ENCODE assay signal across 20 cellular contexts in the genomic region with DNA sequence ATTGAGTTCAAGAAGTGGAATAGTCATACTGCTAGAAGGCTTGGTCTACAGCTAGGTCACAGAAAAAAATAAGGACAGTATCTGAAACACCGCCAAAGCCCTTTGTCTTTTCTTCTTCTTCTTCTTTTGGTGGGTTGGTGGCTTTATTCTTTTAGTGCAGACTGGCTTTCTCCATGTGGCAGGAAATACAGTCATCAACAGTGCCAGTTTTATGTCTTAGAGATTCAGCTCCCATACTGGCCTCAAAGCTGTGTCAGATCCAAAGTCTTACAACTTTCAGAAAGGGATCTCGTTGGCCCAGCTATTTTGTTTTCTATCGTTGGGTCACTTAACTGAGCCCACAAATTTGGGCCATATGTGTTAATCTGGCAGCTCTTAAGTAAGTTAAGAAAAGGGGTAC.
"Had no signal": no experiment of that assay in that cellular context is flagged by ENCODE, and none has a peak within 500 bp of the region (broad histone marks: within the 10 kb centered on the region; RNA-seq: fewer than 3 reads in every experiment).

No MANE protein-coding gene starts in this region.

- H3K36me3 Mint-ChIP-seq: activated CD4-positive, alpha-beta memory T cell treated with anti-CD3 and anti-CD28 coated beads for 36 hours; natural killer cell treated with Interleukin-12 subunit alpha and Interleukin-12 subunit beta and Interleukin-15 and Interleukin-18, amount 100 ng/mL, for 72 hours had no signal

- H3K27ac Mint-ChIP-seq: activated B cell treated with CpG ODN at 0.5 μM for 24 hours; activated CD4-positive, alpha-beta memory T cell treated with anti-CD3 and anti-CD28 coated beads for 36 hours; activated naive CD4-positive, alpha-beta T cell treated with anti-CD3 and anti-CD28 coated beads for 36 hours; immature natural killer cell; T-helper 1 cell treated with Interleukin-12 subunit alpha and Interleukin-12 subunit beta and Interleukin-4 antibody, amounts not matched to agents 30 μg/mL and 1 μg/mL, for 36 hours had no signal

- H3K27ac ChIP-seq: coronary artery, hepatocyte, left ventricle myocardium inferior, parathyroid adenoma, thoracic aorta had no signal

- DNase-seq: activated B cell treated with CpG ODN at 0.5 μM for 24 hours; activated CD4-positive, alpha-beta memory T cell treated with anti-CD3 and anti-CD28 coated beads for 36 hours; activated CD4-positive, alpha-beta T cell treated with anti-CD3 and anti-CD28 coated beads for 4 hours; activated naive CD4-positive, alpha-beta T cell treated with anti-CD3 and anti-CD28 coated beads for 36 hours; activated T-cell treated with anti-CD3 and anti-CD28 coated beads, Interleukin-2, amount 50 U/mL, for 48 hours; amygdala; foreskin melanocyte; immature natural killer cell; kidney glomerular epithelial cell; left ventricle myocardium inferior; right cardiac atrium; stimulated activated CD4-positive, alpha-beta T cell treated with anti-CD3 and anti-CD28 coated beads, Interleukin-4, amount 100 ng/mL, for 24 hours; stimulated activated naive CD4-positive, alpha-beta T cell treated with Interleukin-2 at 50 U/mL for 16 hours; T1000 had no signal

- ATAC-seq: natural killer cell treated with Interleukin-12 subunit alpha and Interleukin-12 subunit beta and Interleukin-15 and Interleukin-18, amount 100 ng/mL, for 72 hours; right cardiac atrium had no signal

- H3K4me3 ChIP-seq: coronary artery, hepatocyte, left ventricle myocardium inferior, thoracic aorta had no signal

- H2AFZ ChIP-seq: hepatocyte, parathyroid adenoma had no signal

- H3K4me1 Mint-ChIP-seq: activated B cell treated with CpG ODN at 0.5 μM for 24 hours, immature natural killer cell had no signal

- H3K9me3 Mint-ChIP-seq: activated B cell treated with CpG ODN at 0.5 μM for 24 hours; activated CD4-positive, alpha-beta memory T cell treated with anti-CD3 and anti-CD28 coated beads for 36 hours; activated naive CD4-positive, alpha-beta T cell treated with anti-CD3 and anti-CD28 coated beads for 36 hours; immature natural killer cell; natural killer cell treated with Interleukin-12 subunit alpha and Interleukin-12 subunit beta and Interleukin-15 and Interleukin-18, amount 100 ng/mL, for 72 hours; T-helper 1 cell treated with Interleukin-12 subunit alpha and Interleukin-12 subunit beta and Interleukin-4 antibody, amounts not matched to agents 30 μg/mL and 1 μg/mL, for 36 hours had no signal

- H3K9ac ChIP-seq: parathyroid adenoma had no signal

- H3K4me2 ChIP-seq: hepatocyte had no signal

- H3K27me3 Mint-ChIP-seq: activated B cell treated with CpG ODN at 0.5 μM for 24 hours had no signal

- H3K36me3 ChIP-seq: thoracic aorta had no signal

- H3K4me3 Mint-ChIP-seq: activated B cell treated with CpG ODN at 0.5 μM for 24 hours; activated CD4-positive, alpha-beta memory T cell treated with anti-CD3 and anti-CD28 coated beads for 36 hours; activated naive CD4-positive, alpha-beta T cell treated with anti-CD3 and anti-CD28 coated beads for 36 hours; immature natural killer cell; natural killer cell treated with Interleukin-12 subunit alpha and Interleukin-12 subunit beta and Interleukin-15 and Interleukin-18, amount 100 ng/mL, for 72 hours; T-helper 1 cell treated with Interleukin-12 subunit alpha and Interleukin-12 subunit beta and Interleukin-4 antibody, amounts not matched to agents 30 μg/mL and 1 μg/mL, for 36 hours had no signal

- H3K79me2 ChIP-seq: parathyroid adenoma had no signal

- H3K9me3 ChIP-seq: left ventricle myocardium inferior, thoracic aorta had no signal

- H3K27me3 ChIP-seq: hepatocyte had no signal
